15 cellular contexts compared by ENCODE assay signal in genomic region chr1:226629210-226629895, GRCh38.
DNase-seq lines count a peak whose midpoint lies in the region; ATAC-seq and TF ChIP-seq lines count a peak whose summit lies in the region.
"Had no signal": no experiment of that assay in that cellular context is flagged by ENCODE, and none has a peak within 500 bp of the region (broad histone marks: within the 10 kb centered on the region; RNA-seq: fewer than 3 reads in every experiment).

No MANE protein-coding gene starts in this region.

- no peaks in the 10 kb centered on the region for H3K9me3 ChIP-seq in aorta (ENCODE audit: control insufficient read depth, low read length)
- H3K9me3 ChIP-seq: SJCRH30 had no signal

- peaks cover 19% of the 10 kb centered on the region for H3K36me3 Mint-ChIP-seq in central memory CD8-positive, alpha-beta T cell (ENCODE audit: insufficient read depth)
- H3K36me3 Mint-ChIP-seq in progenitor cell of endocrine pancreas (ENCODE audit: insufficient read depth), result no peaks in the 10 kb centered on the region

- no peaks in the 10 kb centered on the region for H3K9me3 Mint-ChIP-seq in central memory CD8-positive, alpha-beta T cell
- no peaks in the 10 kb centered on the region for H3K9me3 Mint-ChIP-seq in progenitor cell of endocrine pancreas (ENCODE audit: low read depth)
- H3K9me3 Mint-ChIP-seq: immature natural killer cell had no signal

- intact Hi-C loops in cardiac septum (cut with DNase I), result no loop called here
- intact Hi-C loops in left cardiac atrium (cut with DNase I), result no loop called here
- intact Hi-C loops in aorta (cut with DNase I), result no loop called here

- DNase-seq in cardiac septum (ENCODE audit: low spot score) (peak; percentile 46), left cardiac atrium (no peak), progenitor cell of endocrine pancreas (ENCODE audit: low spot score, unreplicated experiment) (no peak), aorta (peak; percentile 27 to 77), occipital lobe (lab: John Stamatoyannopoulos, UW) (no peak), glomerular visceral epithelial cell (ENCODE audit: extremely low spot score) (no peak)
- DNase-seq in central memory CD8-positive, alpha-beta T cell (ENCODE audit: low spot score in 2 of 2), result no peak
- DNase-seq: caudate nucleus; effector memory CD4-positive, alpha-beta T cell; GM23248; immature natural killer cell; mammary epithelial cell; SJCRH30; stimulated activated naive CD4-positive, alpha-beta T cell treated with Interleukin-2 at 50 U/mL for 16 hours; T-helper 2 cell had no signal

- H3K4me3 Mint-ChIP-seq in central memory CD8-positive, alpha-beta T cell, result no peak overlapping the region
- H3K4me3 Mint-ChIP-seq in progenitor cell of endocrine pancreas (ENCODE audit: low read depth), result no peak overlapping the region
- H3K4me3 Mint-ChIP-seq: immature natural killer cell had no signal

- no peak overlapping the region for H3K27ac ChIP-seq in aorta (ENCODE audit: low read depth in 1 of 2, low read length in 2 of 2)
- H3K27ac ChIP-seq: GM23248, SJCRH30 had no signal

- no peak for ATAC-seq in left cardiac atrium
- ATAC-seq in central memory CD8-positive, alpha-beta T cell (replicated peaks; ENCODE audit: extremely low read depth, poor library complexity, severe bottlenecking), result no peak
- ATAC-seq in aorta (ENCODE audit: low FRiP score), result no peak

- 89 to 90% methylated on average over 18 of the region's 18 CpGs for WGBS in aorta, 2 donors

- H3K27me3 Mint-ChIP-seq in central memory CD8-positive, alpha-beta T cell, result no peaks in the 10 kb centered on the region
- peaks cover 27% of the 10 kb centered on the region for H3K27me3 Mint-ChIP-seq in progenitor cell of endocrine pancreas

- no peaks in the 10 kb centered on the region for H3K36me3 ChIP-seq in aorta (ENCODE audit: control insufficient read depth in 1 of 2, insufficient read depth in 2 of 2, low read length in 1 of 2)
- H3K36me3 ChIP-seq: SJCRH30 had no signal

- no peak for TF ChIP-seq CTCF in progenitor cell of endocrine pancreas (IDR thresholded peaks at IDR 0.05; ENCODE audit: unreplicated experiment)

- H3K4me1 ChIP-seq in aorta (ENCODE audit: control insufficient read depth in 1 of 2, insufficient read depth in 2 of 2, low read length in 2 of 2), result no peaks in the 10 kb centered on the region

- no peak overlapping the region for H3K4me3 ChIP-seq in aorta (ENCODE audit: low read length in 2 of 2)
- H3K4me3 ChIP-seq: GM23248, SJCRH30 had no signal

- H3K27ac Mint-ChIP-seq in central memory CD8-positive, alpha-beta T cell (ENCODE audit: low read depth), result peak overlapping the region; percentile 85
- peak overlapping the region; percentile 71 for H3K27ac Mint-ChIP-seq in progenitor cell of endocrine pancreas

- peaks cover 22% of the 10 kb centered on the region for H3K4me1 Mint-ChIP-seq in central memory CD8-positive, alpha-beta T cell
- no peaks in the 10 kb centered on the region for H3K4me1 Mint-ChIP-seq in progenitor cell of endocrine pancreas (ENCODE audit: low read depth)

- H3K27me3 ChIP-seq in aorta (ENCODE audit: control insufficient read depth in 1 of 2, insufficient read depth in 2 of 2, low read length in 1 of 2), result no peaks in the 10 kb centered on the region
- H3K27me3 ChIP-seq: SJCRH30 had no signal

Comparison
In these comparisons a context has a peak if more than half of its experiments do, and no peak if none do; other contexts are left out.
1. DNase-seq: peak in cardiac septum (single experiment) and aorta (2 of 2); none in left cardiac atrium (single experiment), central memory CD8-positive, alpha-beta T cell (0 of 2), progenitor cell of endocrine pancreas (single experiment), occipital lobe (single experiment) and glomerular visceral epithelial cell (single experiment).